Comparison of ENCODE assay signal across 26 cellular contexts in genomic region chr3:99690761-99691369, GRCh38. TPM values are rescaled to one million over a fixed set of nuclear protein-coding genes. Genes with fewer than 3 reads are reported as not detected.
DNase-seq lines count a peak whose midpoint lies in the region; ATAC-seq, FAIRE-seq and TF ChIP-seq lines count a peak whose summit lies in the region.
"Had no signal": no experiment of that assay in that cellular context is flagged by ENCODE, and none has a peak within 500 bp of the region (broad histone marks: within the 10 kb centered on the region; RNA-seq: fewer than 3 reads in every experiment).

No MANE protein-coding gene starts in this region.

- peak; percentile 66 for FAIRE-seq in bronchial epithelial cell (lab: Jason Lieb, UNC)
- FAIRE-seq: A204.1, GM18507, H54, RCC 7860 had no signal

- H3K4me2 ChIP-seq in neuronal stem cell (ENCODE audit: insufficient read depth, low read length, poor library complexity, severe bottlenecking), result no peak overlapping the region
- H3K4me2 ChIP-seq: BLaER1, SK-N-SH had no signal

- ATAC-seq in GM18520 (IDR thresholded peaks at IDR 0.05; ENCODE audit: unreplicated experiment) (peak; percentile 32), HG02885 (IDR thresholded peaks at IDR 0.05; ENCODE audit: poor library complexity, unreplicated experiment) (peak; percentile 65)
- no peak for ATAC-seq in naive thymus-derived CD8-positive, alpha-beta T cell

- no peaks in the 10 kb centered on the region for H3K9me3 Mint-ChIP-seq in activated T-helper 2 cell treated with anti-CD3 and anti-CD28 coated beads, Interferon-gamma antibody, Interleukin-2, Interleukin-4, amounts not matched to agents 10 μg/mL and 5 μg/mL and 100 μg/mL, durations not matched to agents 14 hours and 24 hours and 36 hours
- no peaks in the 10 kb centered on the region for H3K9me3 Mint-ChIP-seq in naive thymus-derived CD8-positive, alpha-beta T cell

- POLR2A ChIA-PET in naive thymus-derived CD8-positive, alpha-beta T cell (lab: Charles Lee), result no interaction called here

- H2AK5ac ChIP-seq in neuronal stem cell (ENCODE audit: low read depth, low read length), result no peak overlapping the region

- H3K4me3 ChIP-seq in bronchial epithelial cell (ENCODE audit: low read depth, low read length), result no peak overlapping the region
- no peak overlapping the region for H3K4me3 ChIP-seq in neuronal stem cell (ENCODE audit: low read length in 2 of 2)
- H3K4me3 ChIP-seq: BLaER1 had no signal

- no peaks in the 10 kb centered on the region for H3K4me1 Mint-ChIP-seq in activated T-helper 2 cell treated with anti-CD3 and anti-CD28 coated beads, Interferon-gamma antibody, Interleukin-2, Interleukin-4, amounts not matched to agents 10 μg/mL and 5 μg/mL and 100 μg/mL, durations not matched to agents 14 hours and 24 hours and 36 hours (ENCODE audit: low read depth)
- H3K4me1 Mint-ChIP-seq in naive thymus-derived CD8-positive, alpha-beta T cell, result no peaks in the 10 kb centered on the region
- H3K4me1 Mint-ChIP-seq: CD4-positive, CD25-positive, alpha-beta regulatory T cell had no signal

- H2AFZ ChIP-seq in neuronal stem cell (ENCODE audit: low read length), result peak overlapping the region; percentile 24

- H3K9me3 ChIP-seq in neuronal stem cell (replicated peaks in 1 of 2; ENCODE audit: control insufficient read depth in 2 of 2, insufficient read depth in 1 of 2, low read depth in 1 of 2, low read length in 2 of 2), result no peaks in the 10 kb centered on the region
- H3K9me3 ChIP-seq: BLaER1, SK-N-SH had no signal

- H2BK120ac ChIP-seq in neuronal stem cell (ENCODE audit: low read depth, low read length), result no peak overlapping the region

- no peak overlapping the region for H2BK5ac ChIP-seq in neuronal stem cell (ENCODE audit: low read length)

- H3K36me3 Mint-ChIP-seq in activated T-helper 2 cell treated with anti-CD3 and anti-CD28 coated beads, Interferon-gamma antibody, Interleukin-2, Interleukin-4, amounts not matched to agents 10 μg/mL and 5 μg/mL and 100 μg/mL, durations not matched to agents 14 hours and 24 hours and 36 hours (ENCODE audit: low read depth), result no peaks in the 10 kb centered on the region
- no peaks in the 10 kb centered on the region for H3K36me3 Mint-ChIP-seq in naive thymus-derived CD8-positive, alpha-beta T cell
- H3K36me3 Mint-ChIP-seq: CD4-positive, CD25-positive, alpha-beta regulatory T cell had no signal

- DNase-seq in bronchial epithelial cell (ENCODE audit: low read depth) (no peak), neuronal stem cell (ENCODE audit: low spot score) (no peak), HT-29 (ENCODE audit: low spot score) (no peak)
- no peak for DNase-seq in activated T-helper 2 cell treated with anti-CD3 and anti-CD28 coated beads, Interferon-gamma antibody, Interleukin-2, Interleukin-4, amounts not matched to agents 10 μg/mL and 5 μg/mL and 100 μg/mL, durations not matched to agents 14 hours and 24 hours and 36 hours (ENCODE audit: low spot score)
- no peak for DNase-seq in naive thymus-derived CD8-positive, alpha-beta T cell
- DNase-seq: CD4-positive, CD25-positive, alpha-beta regulatory T cell; DMS153; DND-41; KBM-7; MV-4-11; NCI-H1105; NCI-H1436 treated with DMSO at 0.1 percent for 48 hours; NCI-H187 treated with DMSO at 0.1 percent for 48 hours; NCI-H446 treated with DMSO at 0.1 percent for 48 hours; NCI-H526; OCI-M1; SIG-M5; SK-N-SH; SW 1271 had no signal

- H3K9ac ChIP-seq in neuronal stem cell (ENCODE audit: low read depth, low read length, poor library complexity), result no peak overlapping the region
- H3K9ac ChIP-seq: BLaER1, SK-N-SH had no signal

- no peak overlapping the region for H3K4me3 Mint-ChIP-seq in activated T-helper 2 cell treated with anti-CD3 and anti-CD28 coated beads, Interferon-gamma antibody, Interleukin-2, Interleukin-4, amounts not matched to agents 10 μg/mL and 5 μg/mL and 100 μg/mL, durations not matched to agents 14 hours and 24 hours and 36 hours (ENCODE audit: low read depth)
- no peak overlapping the region for H3K4me3 Mint-ChIP-seq in naive thymus-derived CD8-positive, alpha-beta T cell
- H3K4me3 Mint-ChIP-seq: CD4-positive, CD25-positive, alpha-beta regulatory T cell had no signal

- intact Hi-C loops in activated T-helper 2 cell treated with anti-CD3 and anti-CD28 coated beads, Interferon-gamma antibody, Interleukin-2, Interleukin-4, amounts not matched to agents 10 μg/mL and 5 μg/mL and 100 μg/mL, durations not matched to agents 14 hours and 24 hours and 36 hours (cut with micrococcal nuclease), result no loop called here

- H3K4me1 ChIP-seq in neuronal stem cell (ENCODE audit: control insufficient read depth in 2 of 2, insufficient read depth in 1 of 2, low read depth in 1 of 2, low read length in 2 of 2), result no peaks in the 10 kb centered on the region
- H3K4me1 ChIP-seq: BLaER1 had no signal

- no peaks in the 10 kb centered on the region for H3K27me3 ChIP-seq in bronchial epithelial cell (ENCODE audit: control insufficient read depth, insufficient read depth, low read length)
- H3K27me3 ChIP-seq in neuronal stem cell (ENCODE audit: control insufficient read depth in 3 of 3, insufficient read depth in 3 of 3, low read depth in 1 of 3, low read length in 3 of 3), result no peaks in the 10 kb centered on the region
- H3K27me3 ChIP-seq: BLaER1 had no signal

- no peak overlapping the region for H2BK15ac ChIP-seq in neuronal stem cell (ENCODE audit: low read length)

- no peak for TF ChIP-seq CTCF in bronchial epithelial cell (IDR thresholded peaks at IDR 0.05; ENCODE audit: insufficient read depth, low read length, severe bottlenecking)

- H3K27ac Mint-ChIP-seq in activated T-helper 2 cell treated with anti-CD3 and anti-CD28 coated beads, Interferon-gamma antibody, Interleukin-2, Interleukin-4, amounts not matched to agents 10 μg/mL and 5 μg/mL and 100 μg/mL, durations not matched to agents 14 hours and 24 hours and 36 hours, result no peak overlapping the region
- H3K27ac Mint-ChIP-seq in naive thymus-derived CD8-positive, alpha-beta T cell, result no peak overlapping the region
- H3K27ac Mint-ChIP-seq: CD4-positive, CD25-positive, alpha-beta regulatory T cell had no signal

- no peak overlapping the region for H4K91ac ChIP-seq in neuronal stem cell (ENCODE audit: low read depth, low read length, poor library complexity)

- WGBS in neuronal stem cell (ENCODE audit: extremely low coverage in 2 of 2, insufficient read length in 2 of 2, insufficient replicate concordance in 1 of 2), 2 donors, result no CpG with 5 or more reads among the region's 4 CpGs

- no peaks in the 10 kb centered on the region for H3K79me1 ChIP-seq in neuronal stem cell (ENCODE audit: low read depth, low read length)

- peaks cover 4% of the 10 kb centered on the region for H3K27me3 Mint-ChIP-seq in activated T-helper 2 cell treated with anti-CD3 and anti-CD28 coated beads, Interferon-gamma antibody, Interleukin-2, Interleukin-4, amounts not matched to agents 10 μg/mL and 5 μg/mL and 100 μg/mL, durations not matched to agents 14 hours and 24 hours and 36 hours (ENCODE audit: low read depth)
- H3K27me3 Mint-ChIP-seq in naive thymus-derived CD8-positive, alpha-beta T cell, result peaks cover 3 to 20% (median 9%) of the 10 kb centered on the region in 5 donors

- no peak overlapping the region for H3K14ac ChIP-seq in neuronal stem cell (ENCODE audit: low read length)

- H3K4ac ChIP-seq in neuronal stem cell (ENCODE audit: low read length), result no peak overlapping the region

- H4K8ac ChIP-seq in neuronal stem cell (ENCODE audit: low read depth, low read length), result no peak overlapping the region

- no peak overlapping the region for H3K27ac ChIP-seq in neuronal stem cell (replicated peaks; ENCODE audit: low read length)
- H3K27ac ChIP-seq: BLaER1 had no signal

- no peak overlapping the region for H2BK12ac ChIP-seq in neuronal stem cell (ENCODE audit: low read length)

- no peak overlapping the region for H3K23ac ChIP-seq in neuronal stem cell (ENCODE audit: low read depth, low read length, poor library complexity)

- H3K36me3 ChIP-seq in bronchial epithelial cell (ENCODE audit: control insufficient read depth, insufficient read depth, low read length), result no peaks in the 10 kb centered on the region
- H3K36me3 ChIP-seq in neuronal stem cell (replicated peaks in 1 of 2; ENCODE audit: control insufficient read depth in 2 of 2, insufficient read depth in 2 of 2, low read length in 2 of 2), result no peaks in the 10 kb centered on the region
- H3K36me3 ChIP-seq: BLaER1 had no signal

- no peak overlapping the region for H3K18ac ChIP-seq in neuronal stem cell (ENCODE audit: low read length)

RNA-seq across cellular contexts. Expression of gene COL8A1, which starts 52.5 kb away (rescaled TPM):
- 2.7 and 3.9 TPM in 2 replicates for total RNA-seq in bronchial epithelial cell
- polyA plus RNA-seq in neuronal stem cell (2013, experiment 1 of 2), result 0.10 TPM
- polyA plus RNA-seq in neuronal stem cell (2013, experiment 2 of 2), result 0.07 TPM
- total RNA-seq in HT-29 (2014; rRNA removed; shearing (Covaris generic)), result 0.13 TPM in 1 of 2 replicates, not detected in the other
- not detected in 2 replicates for total RNA-seq in activated T-helper 2 cell treated with anti-CD3 and anti-CD28 coated beads, Interferon-gamma antibody, Interleukin-2, Interleukin-4, amounts not matched to agents 10 μg/mL and 5 μg/mL and 100 μg/mL, durations not matched to agents 14 hours and 24 hours and 36 hours
- total RNA-seq in naive thymus-derived CD8-positive, alpha-beta T cell, result under 1 TPM in 1 of 2 experiments, not detected in 1; 0.21 TPM
- polyA plus RNA-seq in naive thymus-derived CD8-positive, alpha-beta T cell, result not detected
- total RNA-seq: CD4-positive, CD25-positive, alpha-beta regulatory T cell had no signal
- polyA plus RNA-seq: CD4-positive, CD25-positive, alpha-beta regulatory T cell had no signal

Comparison
In these comparisons a context has a peak if more than half of its experiments do, and no peak if none do; other contexts are left out.
1. ATAC-seq: peak in GM18520 (single experiment) and HG02885 (single experiment); none in naive thymus-derived CD8-positive, alpha-beta T cell (0 of 2).